1 cellular context compared by ENCODE assay signal in the genomic region with DNA sequence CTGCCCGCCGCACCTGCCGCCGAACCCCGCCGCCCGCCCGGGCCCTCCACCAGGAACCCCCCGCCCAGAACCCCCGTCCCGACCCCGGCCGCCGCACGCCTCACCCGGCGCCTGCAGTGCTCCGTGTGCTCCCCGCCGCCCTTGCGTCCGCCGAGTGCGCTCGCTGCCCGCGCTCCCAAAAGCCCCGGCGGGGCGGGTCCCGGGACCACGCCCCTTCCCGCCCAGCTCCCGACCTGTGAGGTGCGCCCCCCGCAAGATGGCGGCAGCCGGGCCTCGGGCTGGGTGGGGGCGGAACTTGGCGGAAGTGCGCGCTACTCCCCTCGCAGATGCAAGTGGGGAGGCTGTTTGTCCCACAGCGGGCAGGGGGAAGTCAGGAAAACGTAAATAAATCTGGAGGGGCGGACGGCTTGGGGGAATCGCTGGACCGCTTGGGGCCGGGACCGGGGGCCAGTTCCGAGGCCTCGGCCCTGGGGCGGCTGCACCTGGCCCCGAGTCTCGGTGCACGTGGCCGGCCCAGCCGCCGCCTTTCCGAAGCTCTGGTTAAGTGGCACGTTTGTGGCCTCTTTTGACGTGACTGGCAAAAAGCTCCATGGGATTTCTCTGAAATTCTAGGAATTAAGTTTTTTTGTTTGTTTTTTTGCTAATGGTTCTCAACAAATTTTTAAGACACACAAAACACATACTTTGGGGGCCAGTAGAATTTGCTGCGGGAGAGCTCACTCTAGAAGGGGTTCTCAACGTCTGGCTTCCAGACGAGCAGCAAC.
TF ChIP-seq lines count a peak whose summit lies in the region.

Gene EZR (minus strand): TSS at position 156 of the 764 bp plus-strand sequence. CDS start 1,275 bp downstream, outside the sequence.

TF ChIP-seq in K562, 482 proteins besides CTCF, POLR2A, EP300 and RAD21 (continued from another document and continues in another):
- TF ChIP-seq, protein P1, sequence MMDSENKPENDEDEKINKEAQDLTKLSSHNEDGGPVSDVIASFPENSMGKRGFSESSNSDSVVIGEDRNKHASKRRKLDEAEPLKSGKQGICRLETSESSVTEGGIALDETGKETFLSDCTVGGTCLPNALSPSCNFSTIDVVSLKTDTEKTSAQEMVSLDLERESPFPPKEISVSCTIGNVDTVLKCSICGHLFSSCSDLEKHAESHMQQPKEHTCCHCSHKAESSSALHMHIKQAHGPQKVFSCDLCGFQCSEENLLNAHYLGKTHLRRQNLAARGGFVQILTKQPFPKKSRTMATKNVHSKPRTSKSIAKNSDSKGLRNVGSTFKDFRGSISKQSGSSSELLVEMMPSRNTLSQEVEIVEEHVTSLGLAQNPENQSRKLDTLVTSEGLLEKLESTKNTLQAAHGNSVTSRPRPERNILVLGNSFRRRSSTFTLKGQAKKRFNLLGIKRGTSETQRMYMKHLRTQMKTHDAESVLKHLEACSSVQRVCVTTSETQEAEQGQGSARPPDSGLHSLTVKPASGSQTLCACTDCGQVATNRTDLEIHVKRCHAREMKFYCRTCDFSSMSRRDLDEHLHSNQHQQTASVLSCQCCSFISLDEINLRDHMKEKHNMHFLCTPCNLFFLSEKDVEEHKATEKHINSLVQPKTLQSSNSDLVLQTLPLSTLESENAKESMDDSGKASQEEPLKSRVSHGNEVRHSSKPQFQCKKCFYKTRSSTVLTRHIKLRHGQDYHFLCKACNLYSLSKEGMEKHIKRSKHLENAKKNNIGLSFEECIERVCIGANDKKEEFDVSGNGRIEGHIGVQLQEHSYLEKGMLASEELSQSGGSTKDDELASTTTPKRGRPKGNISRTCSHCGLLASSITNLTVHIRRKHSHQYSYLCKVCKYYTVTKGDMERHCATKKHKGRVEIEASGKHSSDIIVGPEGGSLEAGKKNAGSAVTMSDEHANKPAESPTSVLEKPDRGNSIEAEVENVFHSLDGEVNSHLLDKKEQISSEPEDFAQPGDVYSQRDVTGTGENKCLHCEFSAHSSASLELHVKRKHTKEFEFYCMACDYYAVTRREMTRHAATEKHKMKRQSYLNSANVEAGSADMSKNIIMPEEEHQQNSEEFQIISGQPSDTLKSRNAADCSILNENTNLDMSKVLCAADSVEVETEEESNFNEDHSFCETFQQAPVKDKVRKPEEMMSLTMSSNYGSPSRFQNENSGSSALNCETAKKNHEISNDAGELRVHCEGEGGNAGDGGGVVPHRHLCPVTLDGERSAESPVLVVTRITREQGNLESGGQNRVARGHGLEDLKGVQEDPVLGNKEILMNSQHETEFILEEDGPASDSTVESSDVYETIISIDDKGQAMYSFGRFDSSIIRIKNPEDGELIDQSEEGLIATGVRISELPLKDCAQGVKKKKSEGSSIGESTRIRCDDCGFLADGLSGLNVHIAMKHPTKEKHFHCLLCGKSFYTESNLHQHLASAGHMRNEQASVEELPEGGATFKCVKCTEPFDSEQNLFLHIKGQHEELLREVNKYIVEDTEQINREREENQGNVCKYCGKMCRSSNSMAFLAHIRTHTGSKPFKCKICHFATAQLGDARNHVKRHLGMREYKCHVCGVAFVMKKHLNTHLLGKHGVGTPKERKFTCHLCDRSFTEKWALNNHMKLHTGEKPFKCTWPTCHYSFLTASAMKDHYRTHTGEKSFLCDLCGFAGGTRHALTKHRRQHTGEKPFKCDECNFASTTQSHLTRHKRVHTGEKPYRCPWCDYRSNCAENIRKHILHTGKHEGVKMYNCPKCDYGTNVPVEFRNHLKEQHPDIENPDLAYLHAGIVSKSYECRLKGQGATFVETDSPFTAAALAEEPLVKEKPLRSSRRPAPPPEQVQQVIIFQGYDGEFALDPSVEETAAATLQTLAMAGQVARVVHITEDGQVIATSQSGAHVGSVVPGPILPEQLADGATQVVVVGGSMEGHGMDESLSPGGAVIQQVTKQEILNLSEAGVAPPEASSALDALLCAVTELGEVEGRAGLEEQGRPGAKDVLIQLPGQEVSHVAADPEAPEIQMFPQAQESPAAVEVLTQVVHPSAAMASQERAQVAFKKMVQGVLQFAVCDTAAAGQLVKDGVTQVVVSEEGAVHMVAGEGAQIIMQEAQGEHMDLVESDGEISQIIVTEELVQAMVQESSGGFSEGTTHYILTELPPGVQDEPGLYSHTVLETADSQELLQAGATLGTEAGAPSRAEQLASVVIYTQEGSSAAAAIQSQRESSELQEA (IDR thresholded peaks at IDR 0.05; ENCODE audit: low read depth) = no peak
- peak; percentile 89 for TF ChIP-seq ERF (CRISPR knock-in tag; IDR thresholded peaks at IDR 0.05)
- peak; percentile 91 for TF ChIP-seq KLF13 (tag; IDR thresholded peaks at IDR 0.05; ENCODE audit: borderline replicate concordance, low read depth)
- TF ChIP-seq DMBX1 (CRISPR knock-in tag; IDR thresholded peaks at IDR 0.05; ENCODE audit: borderline replicate concordance) = peak; percentile 94
- no peak for TF ChIP-seq CHCHD3 (CRISPR knock-in tag; IDR thresholded peaks at IDR 0.05)
- TF ChIP-seq SAP30 (IDR thresholded peaks at IDR 0.05; ENCODE audit: borderline replicate concordance, insufficient read depth, low read depth, low read length, poor library complexity, severe bottlenecking) = peak; percentile 41
- TF ChIP-seq BACH1 (tag; IDR thresholded peaks at IDR 0.05) = no peak
- peak; percentile 78 for TF ChIP-seq BRD4 (IDR thresholded peaks at IDR 0.05)
- peak; percentile 52; the same call in 1 of the 2 replicates for TF ChIP-seq ZNF143 (CRISPR knock-in tag; IDR thresholded peaks at IDR 0.05)
- TF ChIP-seq ZNF121 (CRISPR knock-in tag; conservative IDR thresholded peaks at IDR 0.05) = no peak
- TF ChIP-seq RBM25 (IDR thresholded peaks at IDR 0.05; ENCODE audit: low read depth, low read length, severe bottlenecking) = peak; percentile 35
- TF ChIP-seq ZNF395 (CRISPR knock-in tag; IDR thresholded peaks at IDR 0.05) = peak; percentile 85
- TF ChIP-seq PRPF4 (IDR thresholded peaks at IDR 0.05; ENCODE audit: insufficient read depth, low read depth, low read length, poor library complexity, severe bottlenecking) = peak; percentile 68
- TF ChIP-seq TRIM28 (IDR thresholded peaks at IDR 0.05) = no peak
- TF ChIP-seq MAFK (IDR thresholded peaks at IDR 0.05; ENCODE audit: low read length) = no peak
- TF ChIP-seq HOMEZ (CRISPR knock-in tag; IDR thresholded peaks at IDR 0.05) = no peak
- peak; percentile 67 for TF ChIP-seq TAF9B (IDR thresholded peaks at IDR 0.05; ENCODE audit: partially characterized antibody)
- TF ChIP-seq SREBF2 (CRISPR knock-in tag; IDR thresholded peaks at IDR 0.05) = no peak
- TF ChIP-seq, protein P2, sequence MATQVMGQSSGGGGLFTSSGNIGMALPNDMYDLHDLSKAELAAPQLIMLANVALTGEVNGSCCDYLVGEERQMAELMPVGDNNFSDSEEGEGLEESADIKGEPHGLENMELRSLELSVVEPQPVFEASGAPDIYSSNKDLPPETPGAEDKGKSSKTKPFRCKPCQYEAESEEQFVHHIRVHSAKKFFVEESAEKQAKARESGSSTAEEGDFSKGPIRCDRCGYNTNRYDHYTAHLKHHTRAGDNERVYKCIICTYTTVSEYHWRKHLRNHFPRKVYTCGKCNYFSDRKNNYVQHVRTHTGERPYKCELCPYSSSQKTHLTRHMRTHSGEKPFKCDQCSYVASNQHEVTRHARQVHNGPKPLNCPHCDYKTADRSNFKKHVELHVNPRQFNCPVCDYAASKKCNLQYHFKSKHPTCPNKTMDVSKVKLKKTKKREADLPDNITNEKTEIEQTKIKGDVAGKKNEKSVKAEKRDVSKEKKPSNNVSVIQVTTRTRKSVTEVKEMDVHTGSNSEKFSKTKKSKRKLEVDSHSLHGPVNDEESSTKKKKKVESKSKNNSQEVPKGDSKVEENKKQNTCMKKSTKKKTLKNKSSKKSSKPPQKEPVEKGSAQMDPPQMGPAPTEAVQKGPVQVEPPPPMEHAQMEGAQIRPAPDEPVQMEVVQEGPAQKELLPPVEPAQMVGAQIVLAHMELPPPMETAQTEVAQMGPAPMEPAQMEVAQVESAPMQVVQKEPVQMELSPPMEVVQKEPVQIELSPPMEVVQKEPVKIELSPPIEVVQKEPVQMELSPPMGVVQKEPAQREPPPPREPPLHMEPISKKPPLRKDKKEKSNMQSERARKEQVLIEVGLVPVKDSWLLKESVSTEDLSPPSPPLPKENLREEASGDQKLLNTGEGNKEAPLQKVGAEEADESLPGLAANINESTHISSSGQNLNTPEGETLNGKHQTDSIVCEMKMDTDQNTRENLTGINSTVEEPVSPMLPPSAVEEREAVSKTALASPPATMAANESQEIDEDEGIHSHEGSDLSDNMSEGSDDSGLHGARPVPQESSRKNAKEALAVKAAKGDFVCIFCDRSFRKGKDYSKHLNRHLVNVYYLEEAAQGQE (CRISPR knock-in tag; IDR thresholded peaks at IDR 0.05; ENCODE audit: low read depth) = peak; percentile 49; the same call in 1 of the 2 replicates
- TF ChIP-seq COPS2 (conservative IDR thresholded peaks at IDR 0.05) = no peak
- no peak for TF ChIP-seq BCLAF1 (IDR thresholded peaks at IDR 0.05; ENCODE audit: borderline replicate concordance in 1 of 2, control insufficient read depth in 1 of 2, low read depth in 2 of 2, low read length in 1 of 2)
- 0 out of 2 replicates have a peak, but pooled peaks have one; percentile 64 for TF ChIP-seq ZNF165 (CRISPR knock-in tag; IDR thresholded peaks at IDR 0.05; ENCODE audit: borderline replicate concordance)
- TF ChIP-seq, protein P3, sequence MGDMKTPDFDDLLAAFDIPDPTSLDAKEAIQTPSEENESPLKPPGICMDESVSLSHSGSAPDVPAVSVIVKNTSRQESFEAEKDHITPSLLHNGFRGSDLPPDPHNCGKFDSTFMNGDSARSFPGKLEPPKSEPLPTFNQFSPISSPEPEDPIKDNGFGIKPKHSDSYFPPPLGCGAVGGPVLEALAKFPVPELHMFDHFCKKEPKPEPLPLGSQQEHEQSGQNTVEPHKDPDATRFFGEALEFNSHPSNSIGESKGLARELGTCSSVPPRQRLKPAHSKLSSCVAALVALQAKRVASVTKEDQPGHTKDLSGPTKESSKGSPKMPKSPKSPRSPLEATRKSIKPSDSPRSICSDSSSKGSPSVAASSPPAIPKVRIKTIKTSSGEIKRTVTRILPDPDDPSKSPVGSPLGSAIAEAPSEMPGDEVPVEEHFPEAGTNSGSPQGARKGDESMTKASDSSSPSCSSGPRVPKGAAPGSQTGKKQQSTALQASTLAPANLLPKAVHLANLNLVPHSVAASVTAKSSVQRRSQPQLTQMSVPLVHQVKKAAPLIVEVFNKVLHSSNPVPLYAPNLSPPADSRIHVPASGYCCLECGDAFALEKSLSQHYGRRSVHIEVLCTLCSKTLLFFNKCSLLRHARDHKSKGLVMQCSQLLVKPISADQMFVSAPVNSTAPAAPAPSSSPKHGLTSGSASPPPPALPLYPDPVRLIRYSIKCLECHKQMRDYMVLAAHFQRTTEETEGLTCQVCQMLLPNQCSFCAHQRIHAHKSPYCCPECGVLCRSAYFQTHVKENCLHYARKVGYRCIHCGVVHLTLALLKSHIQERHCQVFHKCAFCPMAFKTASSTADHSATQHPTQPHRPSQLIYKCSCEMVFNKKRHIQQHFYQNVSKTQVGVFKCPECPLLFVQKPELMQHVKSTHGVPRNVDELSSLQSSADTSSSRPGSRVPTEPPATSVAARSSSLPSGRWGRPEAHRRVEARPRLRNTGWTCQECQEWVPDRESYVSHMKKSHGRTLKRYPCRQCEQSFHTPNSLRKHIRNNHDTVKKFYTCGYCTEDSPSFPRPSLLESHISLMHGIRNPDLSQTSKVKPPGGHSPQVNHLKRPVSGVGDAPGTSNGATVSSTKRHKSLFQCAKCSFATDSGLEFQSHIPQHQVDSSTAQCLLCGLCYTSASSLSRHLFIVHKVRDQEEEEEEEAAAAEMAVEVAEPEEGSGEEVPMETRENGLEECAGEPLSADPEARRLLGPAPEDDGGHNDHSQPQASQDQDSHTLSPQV (IDR thresholded peaks at IDR 0.05) = peak; percentile 99
- no peak for TF ChIP-seq ZNF79 (CRISPR knock-in tag; IDR thresholded peaks at IDR 0.05; ENCODE audit: low read depth)
- TF ChIP-seq FOXJ2 (tag; IDR thresholded peaks at IDR 0.05) = peak; percentile 44; the same call in 1 of the 2 replicates
- peak; percentile 92 for TF ChIP-seq CREB3 (tag; conservative IDR thresholded peaks at IDR 0.05; ENCODE audit: low read depth)
- peak; percentile 98 for TF ChIP-seq ZFX (CRISPR knock-in tag; IDR thresholded peaks at IDR 0.05)
